8 cellular contexts compared by ENCODE assay signal in the genomic region with DNA sequence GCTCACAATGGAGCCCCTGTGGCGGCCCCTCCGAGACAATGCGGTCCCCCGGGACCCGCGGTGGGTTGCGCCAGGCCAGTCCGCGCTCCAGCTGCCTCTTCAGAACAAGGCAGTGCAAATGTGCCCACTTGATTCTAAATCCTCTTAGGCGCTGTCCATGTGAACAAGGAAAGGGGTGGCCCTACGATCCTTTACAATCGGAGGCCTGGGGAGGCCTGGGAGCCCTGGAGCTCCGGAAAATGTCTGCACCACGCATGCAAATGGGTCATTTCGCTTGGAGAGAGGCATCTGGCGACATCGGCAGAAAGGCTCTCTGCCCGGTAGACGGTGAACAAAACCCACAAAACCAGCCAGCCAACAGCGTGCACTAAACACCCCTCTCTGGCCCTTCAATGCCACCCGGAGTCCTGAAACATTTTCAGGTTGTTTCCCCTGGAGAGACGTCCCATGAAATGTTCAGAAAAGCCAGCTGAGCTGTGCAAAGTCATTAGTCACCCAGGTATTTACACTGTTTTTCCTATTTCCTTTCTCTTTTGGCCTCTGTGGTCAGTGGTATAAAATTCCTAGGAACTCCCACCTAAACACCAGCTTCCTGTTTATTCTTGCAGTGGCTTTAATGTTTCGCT.
DNase-seq lines count a peak whose midpoint lies in the region; TF ChIP-seq lines count a peak whose summit lies in the region.

No MANE protein-coding gene starts in this region.

- no peak for TF ChIP-seq CTCF in HFF-Myc (IDR thresholded peaks at IDR 0.05; ENCODE audit: low read depth, low read length, missing control alignments)

- H3K4me3 ChIP-seq in HFF-Myc (replicated peaks; ENCODE audit: low read depth, low read length) = peak overlapping the region; percentile 28

- DNase-seq in NCI-H2196 (lab: John Stamatoyannopoulos, UW; ENCODE audit: unreplicated experiment) (peak; percentile 3), NCI-H2196 treated with DMSO at 0.1 percent for 48 hours (lab: John Stamatoyannopoulos, UW; ENCODE audit: unreplicated experiment) (no peak), HFF-Myc (ENCODE audit: extremely low read depth, low read depth) (peak; percentile 87), NCI-H526 treated with DMSO at 0.1 percent for 48 hours (lab: John Stamatoyannopoulos, UW) (peak; percentile 18), hypothalamus (lab: John Stamatoyannopoulos, UW) (peak in 33 of 51 donors; percentile 41 to 82 (median 68)), pulmonary artery endothelial cell (ENCODE audit: low read depth, low spot score) (peak; percentile 40), HuH-7.5 (ENCODE audit: low spot score) (no peak)

- peak overlapping the region; percentile 91 for H3K27ac ChIP-seq in angular gyrus (ENCODE audit: low read depth, low read length)

Comparison
In these comparisons a context has a peak if more than half of its experiments do, and no peak if none do; other contexts are left out.
1. DNase-seq: peak in NCI-H2196 (single experiment), HFF-Myc (single experiment), NCI-H526 treated with DMSO at 0.1 percent for 48 hours (single experiment), hypothalamus (33 of 51) and pulmonary artery endothelial cell (single experiment); none in NCI-H2196 treated with DMSO at 0.1 percent for 48 hours (single experiment) and HuH-7.5 (single experiment).